In the genomic region with DNA sequence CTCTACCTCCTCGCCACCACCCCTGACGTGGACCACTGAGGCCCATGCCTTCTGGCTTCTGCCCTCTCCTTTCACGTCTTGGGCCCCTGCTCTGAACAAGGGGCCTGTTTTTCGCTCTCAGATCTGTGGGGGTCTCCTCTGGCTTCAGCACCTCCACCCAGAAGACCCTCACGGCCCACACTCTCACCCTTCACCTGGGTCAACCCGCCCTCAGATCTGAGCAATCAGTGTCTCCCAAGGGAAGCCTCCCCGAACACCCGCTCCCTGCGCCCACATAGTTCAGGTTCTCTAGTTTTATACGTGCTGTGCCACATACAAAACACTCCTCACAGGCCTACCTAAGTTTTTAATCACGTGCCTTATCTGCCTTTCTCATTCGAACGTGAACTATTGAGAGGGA, we compare ENCODE assay signal across 18 cellular contexts. TPM values are rescaled to one million over a fixed set of nuclear protein-coding genes. Genes with fewer than 3 reads are reported as not detected.
DNase-seq lines count a peak whose midpoint lies in the region; ATAC-seq and TF ChIP-seq lines count a peak whose summit lies in the region.
"Had no signal": no experiment of that assay in that cellular context is flagged by ENCODE, and none has a peak within 500 bp of the region (broad histone marks: within the 10 kb centered on the region; RNA-seq: fewer than 3 reads in every experiment).

No MANE protein-coding gene starts in this region.

- H3K36me3 ChIP-seq in heart left ventricle (no peaks in the 10 kb centered on the region), esophagus squamous epithelium (no peaks in the 10 kb centered on the region)
- H3K36me3 ChIP-seq in naive thymus-derived CD4-positive, alpha-beta T cell (ENCODE audit: control insufficient read depth in 2 of 3, insufficient read depth in 3 of 3, low read length in 3 of 3): no peaks in the 10 kb centered on the region
- H3K36me3 ChIP-seq: neutrophil had no signal

- H3K4me1 Mint-ChIP-seq in activated T-helper 1 cell treated with anti-CD3 and anti-CD28 coated beads, Interleukin-12 subunit alpha, Interleukin-12 subunit beta, Interleukin-2, Interleukin-4 antibody, amounts not matched to agents 30 ng/mL and 10 ng/mL and 1 ng/mL, durations not matched to agents 14 hours and 24 hours and 36 hours (ENCODE audit: low read depth): peaks cover 10% of the 10 kb centered on the region
- peaks cover 0 to 18% (median 10%) of the 10 kb centered on the region in 7 donors for H3K4me1 Mint-ChIP-seq in naive thymus-derived CD4-positive, alpha-beta T cell

- 79% methylated on average over 13 of the region's 13 CpGs for whole genome bisulfite sequencing in right cardiac atrium
- 82 to 88% (median 87%) methylated on average over 13 of the region's 13 CpGs for WGBS in heart left ventricle, 4 donors
- 83 to 84% methylated on average over 12 to 13 of the region's 13 CpGs for WGBS in esophagus squamous epithelium, 2 donors

- H3K27ac Mint-ChIP-seq in activated T-helper 1 cell treated with anti-CD3 and anti-CD28 coated beads, Interleukin-12 subunit alpha, Interleukin-12 subunit beta, Interleukin-2, Interleukin-4 antibody, amounts not matched to agents 30 ng/mL and 10 ng/mL and 1 ng/mL, durations not matched to agents 14 hours and 24 hours and 36 hours: peak overlapping the region; percentile 13
- peak overlapping the region in 4 of 9 donors; percentile 9 to 69 (median 68) for H3K27ac Mint-ChIP-seq in naive thymus-derived CD4-positive, alpha-beta T cell
- H3K27ac Mint-ChIP-seq: activated T-helper 2 cell treated with anti-CD3 and anti-CD28 coated beads, Interferon-gamma antibody, Interleukin-2, Interleukin-4, amounts not matched to agents 10 μg/mL and 5 μg/mL and 100 μg/mL, durations not matched to agents 14 hours and 24 hours and 36 hours; T-helper 1 cell treated with Interleukin-12 subunit alpha and Interleukin-12 subunit beta and Interleukin-4 antibody, amounts not matched to agents 30 μg/mL and 1 μg/mL, for 36 hours had no signal

- POLR2A ChIA-PET in naive thymus-derived CD4-positive, alpha-beta T cell (lab: Charles Lee): interaction anchor here (1.6 kb wide), 1 partner anchor 15 kb away, joined by 3 read pairs; no protein-coding TSS in a partner anchor

- H3K27me3 ChIP-seq in right cardiac atrium (ENCODE audit: control insufficient read depth, insufficient read depth) (no peaks in the 10 kb centered on the region), heart left ventricle (no peaks in the 10 kb centered on the region), esophagus squamous epithelium (peaks cover 0 to 22% (median 0%) of the 10 kb centered on the region in 4 donors)
- no peaks in the 10 kb centered on the region for H3K27me3 ChIP-seq in naive thymus-derived CD4-positive, alpha-beta T cell (ENCODE audit: control insufficient read depth in 2 of 2, insufficient read depth in 2 of 2, low read length in 2 of 2)

- no peak for TF ChIP-seq POLR2A in heart left ventricle (IDR thresholded peaks at IDR 0.05)
- TF ChIP-seq POLR2A in esophagus squamous epithelium (IDR thresholded peaks at IDR 0.05): no peak

- no peak for TF ChIP-seq CTCF in heart left ventricle (IDR thresholded peaks at IDR 0.05)
- TF ChIP-seq CTCF in esophagus squamous epithelium (IDR thresholded peaks at IDR 0.05): no peak

- no peaks in the 10 kb centered on the region for H3K9me3 Mint-ChIP-seq in activated T-helper 1 cell treated with anti-CD3 and anti-CD28 coated beads, Interleukin-12 subunit alpha, Interleukin-12 subunit beta, Interleukin-2, Interleukin-4 antibody, amounts not matched to agents 30 ng/mL and 10 ng/mL and 1 ng/mL, durations not matched to agents 14 hours and 24 hours and 36 hours
- peaks cover 0 to 1% (median 0%) of the 10 kb centered on the region in 11 donors for H3K9me3 Mint-ChIP-seq in naive thymus-derived CD4-positive, alpha-beta T cell
- H3K9me3 Mint-ChIP-seq: activated T-helper 2 cell treated with anti-CD3 and anti-CD28 coated beads, Interferon-gamma antibody, Interleukin-2, Interleukin-4, amounts not matched to agents 10 μg/mL and 5 μg/mL and 100 μg/mL, durations not matched to agents 14 hours and 24 hours and 36 hours; T-helper 1 cell treated with Interleukin-12 subunit alpha and Interleukin-12 subunit beta and Interleukin-4 antibody, amounts not matched to agents 30 μg/mL and 1 μg/mL, for 36 hours had no signal

- intact Hi-C loops in right cardiac atrium (cut with DNase I): no loop called here
- intact Hi-C loops in heart left ventricle (cut with DNase I): no loop called here
- intact Hi-C loops in activated T-helper 1 cell treated with anti-CD3 and anti-CD28 coated beads, Interleukin-12 subunit alpha, Interleukin-12 subunit beta, Interleukin-2, Interleukin-4 antibody, amounts not matched to agents 30 ng/mL and 10 ng/mL and 1 ng/mL, durations not matched to agents 14 hours and 24 hours and 36 hours (cut with micrococcal nuclease): loop anchor here (2.0 kb wide), 1 partner anchor 47 kb away; no protein-coding TSS in a partner anchor
- intact Hi-C loops in naive thymus-derived CD4-positive, alpha-beta T cell (cut with micrococcal nuclease): loop anchor here in 1 of 2 donors (5.0 kb wide), 1 partner anchor 48 kb away; the partner anchor contains the start of gene SMAD6
- intact Hi-C loops in esophagus squamous epithelium (cut with DNase I): no loop called here

- H3K36me3 Mint-ChIP-seq in activated T-helper 1 cell treated with anti-CD3 and anti-CD28 coated beads, Interleukin-12 subunit alpha, Interleukin-12 subunit beta, Interleukin-2, Interleukin-4 antibody, amounts not matched to agents 30 ng/mL and 10 ng/mL and 1 ng/mL, durations not matched to agents 14 hours and 24 hours and 36 hours (ENCODE audit: low read depth): no peaks in the 10 kb centered on the region
- no peaks in the 10 kb centered on the region for H3K36me3 Mint-ChIP-seq in naive thymus-derived CD4-positive, alpha-beta T cell

- peaks cover 11% of the 10 kb centered on the region for H3K27me3 Mint-ChIP-seq in activated T-helper 1 cell treated with anti-CD3 and anti-CD28 coated beads, Interleukin-12 subunit alpha, Interleukin-12 subunit beta, Interleukin-2, Interleukin-4 antibody, amounts not matched to agents 30 ng/mL and 10 ng/mL and 1 ng/mL, durations not matched to agents 14 hours and 24 hours and 36 hours (ENCODE audit: insufficient read depth)
- peaks cover 0 to 16% (median 0%) of the 10 kb centered on the region in 5 donors for H3K27me3 Mint-ChIP-seq in naive thymus-derived CD4-positive, alpha-beta T cell

- no peak for ATAC-seq in right cardiac atrium
- no peak for ATAC-seq in heart left ventricle
- ATAC-seq in naive thymus-derived CD4-positive, alpha-beta T cell: no peak
- ATAC-seq in GM19324 (IDR thresholded peaks at IDR 0.05; ENCODE audit: low FRiP score, unreplicated experiment): no peak

- H3K9me3 ChIP-seq in right cardiac atrium (ENCODE audit: control insufficient read depth, low read length) (no peaks in the 10 kb centered on the region), heart left ventricle (no peaks in the 10 kb centered on the region), esophagus squamous epithelium (no peaks in the 10 kb centered on the region)
- no peaks in the 10 kb centered on the region for H3K9me3 ChIP-seq in naive thymus-derived CD4-positive, alpha-beta T cell (ENCODE audit: control insufficient read depth in 2 of 3, low read length in 3 of 3)
- H3K9me3 ChIP-seq: neutrophil had no signal

- H3K4me1 ChIP-seq in right cardiac atrium (ENCODE audit: control insufficient read depth, insufficient read depth, low read length) (peaks cover 23% of the 10 kb centered on the region), heart left ventricle (peaks cover 0 to 55% (median 26%) of the 10 kb centered on the region in 12 donors), esophagus squamous epithelium (peaks cover 5 to 44% (median 14%) of the 10 kb centered on the region in 3 donors)
- H3K4me1 ChIP-seq in naive thymus-derived CD4-positive, alpha-beta T cell (ENCODE audit: control insufficient read depth in 2 of 2, insufficient read depth in 2 of 2, low read length in 2 of 2): peaks cover 0 to 4% of the 10 kb centered on the region in 2 donors

- peak overlapping the region; percentile 24 for H3K4me3 Mint-ChIP-seq in activated T-helper 1 cell treated with anti-CD3 and anti-CD28 coated beads, Interleukin-12 subunit alpha, Interleukin-12 subunit beta, Interleukin-2, Interleukin-4 antibody, amounts not matched to agents 30 ng/mL and 10 ng/mL and 1 ng/mL, durations not matched to agents 14 hours and 24 hours and 36 hours
- peak overlapping the region in 6 of 10 donors; percentile 8 to 73 (median 62) for H3K4me3 Mint-ChIP-seq in naive thymus-derived CD4-positive, alpha-beta T cell
- H3K4me3 Mint-ChIP-seq: T-helper 1 cell treated with Interleukin-12 subunit alpha and Interleukin-12 subunit beta and Interleukin-4 antibody, amounts not matched to agents 30 μg/mL and 1 μg/mL, for 36 hours had no signal

- CTCF ChIA-PET in naive thymus-derived CD4-positive, alpha-beta T cell (lab: Charles Lee): no interaction called here

- H3K4me3 ChIP-seq in right cardiac atrium (ENCODE audit: low read length): no peak overlapping the region
- no peak overlapping the region for H3K4me3 ChIP-seq in heart left ventricle
- no peak overlapping the region for H3K4me3 ChIP-seq in naive thymus-derived CD4-positive, alpha-beta T cell (ENCODE audit: low read length)
- H3K4me3 ChIP-seq in esophagus squamous epithelium: no peak overlapping the region

- H3K27ac ChIP-seq in right cardiac atrium (ENCODE audit: low read length): peak overlapping the region; percentile 84
- peak overlapping the region in 3 of 12 donors; percentile 71 to 90 (median 75) for H3K27ac ChIP-seq in heart left ventricle
- no peak overlapping the region for H3K27ac ChIP-seq in naive thymus-derived CD4-positive, alpha-beta T cell (ENCODE audit: low read depth, low read length)
- no peak overlapping the region for H3K27ac ChIP-seq in esophagus squamous epithelium
- H3K27ac ChIP-seq: neutrophil had no signal

- DNase-seq in right cardiac atrium (no peak), heart left ventricle (no peak), esophagus squamous epithelium (lab: John Stamatoyannopoulos, UW) (no peak), NCI-H2171 treated with DMSO at 0.1 percent for 48 hours (lab: John Stamatoyannopoulos, UW) (no peak)
- no peak for DNase-seq in activated T-helper 1 cell treated with anti-CD3 and anti-CD28 coated beads, Interleukin-12 subunit alpha, Interleukin-12 subunit beta, Interleukin-2, Interleukin-4 antibody, amounts not matched to agents 30 ng/mL and 10 ng/mL and 1 ng/mL, durations not matched to agents 14 hours and 24 hours and 36 hours (ENCODE audit: low spot score)
- DNase-seq in naive thymus-derived CD4-positive, alpha-beta T cell: no peak
- DNase-seq: activated CD4-positive, alpha-beta T cell treated with anti-CD3 and anti-CD28 coated beads, Interleukin-2, amount 50 U/mL, for 1 hour; glutamatergic neuron; midbrain; NCI-H1105; NCI-H1930; NCI-H2227 treated with DMSO at 0.1 percent for 48 hours; NCI-H748 treated with DMSO at 0.1 percent for 48 hours had no signal

RNA-seq across cellular contexts. Expression of gene SMAD6, which starts 48.2 kb away (rescaled TPM):
- total RNA-seq in right cardiac atrium (10 to 100 TPM; 54.5 to 68.8 (median 63.2) TPM), heart left ventricle (10 to 100 TPM; 14.4 to 65.9 (median 20.8) TPM), esophagus squamous epithelium (1 to 10 TPM; 1.7 to 6.3 (median 3.8) TPM)
- polyA plus RNA-seq in right cardiac atrium (31.6 TPM), heart left ventricle (10 to 100 TPM; 10.4 to 19.0 TPM)
- total RNA-seq in activated T-helper 1 cell treated with anti-CD3 and anti-CD28 coated beads, Interleukin-12 subunit alpha, Interleukin-12 subunit beta, Interleukin-2, Interleukin-4 antibody, amounts not matched to agents 30 ng/mL and 10 ng/mL and 1 ng/mL, durations not matched to agents 14 hours and 24 hours and 36 hours: 0.34 and 0.83 TPM in 2 replicates
- under 1 TPM; 0.27 to 0.76 (median 0.40) TPM for total RNA-seq in naive thymus-derived CD4-positive, alpha-beta T cell
- polyA plus RNA-seq in naive thymus-derived CD4-positive, alpha-beta T cell: not detected
- polyA plus RNA-seq: CD14-positive monocyte had no signal
